Comparison of ENCODE assay signal across 8 cellular contexts in genomic region chr7:91082854-91083495, GRCh38.
A peak's percentile ranks its signal among the peaks of the same experiment; 100 is the strongest.
DNase-seq lines count a peak whose midpoint lies in the region; ATAC-seq and TF ChIP-seq lines count a peak whose summit lies in the region.

No MANE protein-coding gene starts in this region.

- no peak overlapping the region for H3K4me3 ChIP-seq in GM12864 (ENCODE audit: low read depth, low read length)

- H3K27ac ChIP-seq in 22Rv1 = no peak overlapping the region

- peaks cover 64% of the 10 kb centered on the region for H3K4me1 Mint-ChIP-seq in osteocyte (ENCODE audit: unreplicated experiment)

- peak overlapping the region; percentile 84 for H3K27ac Mint-ChIP-seq in osteocyte (ENCODE audit: unreplicated experiment)

- ATAC-seq in GM19023 (IDR thresholded peaks at IDR 0.05; ENCODE audit: unreplicated experiment) = no peak
- no peak for ATAC-seq in GM19455 (IDR thresholded peaks at IDR 0.05; ENCODE audit: unreplicated experiment)

- H3K9me3 Mint-ChIP-seq in osteocyte (ENCODE audit: unreplicated experiment) = no peaks in the 10 kb centered on the region

- H3K27me3 Mint-ChIP-seq in osteocyte (ENCODE audit: unreplicated experiment) = no peaks in the 10 kb centered on the region

- H3K4me3 Mint-ChIP-seq in osteocyte (ENCODE audit: unreplicated experiment) = no peak overlapping the region

- peaks cover 6% of the 10 kb centered on the region for H3K36me3 Mint-ChIP-seq in osteocyte (ENCODE audit: unreplicated experiment)

- TF ChIP-seq CTCF in 22Rv1 (IDR thresholded peaks at IDR 0.05) = peak; percentile 86
- peak; percentile 47 for TF ChIP-seq CTCF in GM12864 (IDR thresholded peaks at IDR 0.05; ENCODE audit: low read depth, low read length, missing control alignments)
- peak; percentile 69 for TF ChIP-seq CTCF in osteocyte (IDR thresholded peaks at IDR 0.05)

- DNase-seq in GM12864 (ENCODE audit: low read depth) (no peak), NCI-H2227 treated with DMSO at 0.1 percent for 48 hours (lab: John Stamatoyannopoulos, UW) (peak; percentile 52), dedifferentiated amniotic fluid mesenchymal stem cell (ENCODE audit: extremely low spot score) (peak; percentile 63), osteocyte (ENCODE audit: extremely low spot score, unreplicated experiment) (no peak)
- no peak for DNase-seq in stimulated activated CD4-positive, alpha-beta T cell treated with anti-CD3 and anti-CD28 coated beads, Interleukin-4, amount 100 ng/mL, for 4 hours

Comparison
In these comparisons a context has a peak if more than half of its experiments do, and no peak if none do; other contexts are left out.
1. DNase-seq: peak in NCI-H2227 treated with DMSO at 0.1 percent for 48 hours (single experiment) and dedifferentiated amniotic fluid mesenchymal stem cell (single experiment); none in GM12864 (single experiment), osteocyte (single experiment) and stimulated activated CD4-positive, alpha-beta T cell treated with anti-CD3 and anti-CD28 coated beads, Interleukin-4, amount 100 ng/mL, for 4 hours (0 of 2).
2. Peak in every context shown above with its lines, with median percentiles within 50 percentile points of each other: CTCF ChIP-seq.